Comparison of ENCODE assay signal across 9 cellular contexts in genomic region chr10:26448706-26449435, GRCh38. TPM values are rescaled to one million over a fixed set of nuclear protein-coding genes. Genes with fewer than 3 reads are reported as not detected.
DNase-seq lines count a peak whose midpoint lies in the region; ATAC-seq and TF ChIP-seq lines count a peak whose summit lies in the region.
"Had no signal": no experiment of that assay in that cellular context is flagged by ENCODE, and none has a peak within 500 bp of the region (broad histone marks: within the 10 kb centered on the region; RNA-seq: fewer than 3 reads in every experiment).

No MANE protein-coding gene starts in this region.

- no peak for TF ChIP-seq POLR2A in suprapubic skin (IDR thresholded peaks at IDR 0.05)

- 79% methylated on average over 8 of the region's 8 CpGs for WGBS in suprapubic skin

- no peak overlapping the region for H3K4me3 ChIP-seq in suprapubic skin

- no peaks in the 10 kb centered on the region for H3K9me3 ChIP-seq in suprapubic skin

- TF ChIP-seq EP300 in suprapubic skin (IDR thresholded peaks at IDR 0.05), result no peak

- no peaks in the 10 kb centered on the region for H3K36me3 ChIP-seq in suprapubic skin

- no peaks in the 10 kb centered on the region for H3K27me3 ChIP-seq in suprapubic skin

- H3K4me1 ChIP-seq in suprapubic skin, result no peaks in the 10 kb centered on the region

- TF ChIP-seq CTCF in omental fat pad (IDR thresholded peaks at IDR 0.05) (no peak), suprapubic skin (IDR thresholded peaks at IDR 0.05) (no peak)

- peak; percentile 88 for ATAC-seq in GM21423 (IDR thresholded peaks at IDR 0.05; ENCODE audit: unreplicated experiment)
- peak; percentile 75 for ATAC-seq in HG03575 (IDR thresholded peaks at IDR 0.05; ENCODE audit: extremely low read depth, insufficient number of reproducible peaks, low FRiP score, unreplicated experiment)
- ATAC-seq in omental fat pad (ENCODE audit: low FRiP score), result no peak

- no peak overlapping the region for H3K27ac ChIP-seq in suprapubic skin

- DNase-seq in Daoy (ENCODE audit: low read depth) (peak; percentile 3), NCI-H2196 treated with DMSO at 0.1 percent for 48 hours (lab: John Stamatoyannopoulos, UW; ENCODE audit: unreplicated experiment) (no peak), omental fat pad (ENCODE audit: low spot score) (no peak), suprapubic skin (ENCODE audit: low spot score in 2 of 2) (no peak)
- peak; percentile 32 to 49 for DNase-seq in activated T-helper 1 cell treated with anti-CD3 and anti-CD28 coated beads, Interleukin-2, amount 50 U/mL, for 16 hours (ENCODE audit: low read depth in 1 of 2, low spot score in 1 of 2)
- peak; percentile 33 for DNase-seq in stimulated activated naive CD4-positive, alpha-beta T cell treated with Interleukin-2 at 50 U/mL for 16 hours (lab: John Stamatoyannopoulos, UW)

RNA-seq across cellular contexts. Expression of gene APBB1IP, which starts 10.7 kb away (rescaled TPM):
- not detected in 2 replicates for total RNA-seq in Daoy (2014; rRNA removed; shearing (Covaris generic))
- total RNA-seq in omental fat pad, result 10 to 100 TPM in 3 of 4 donors, 1 to 10 TPM in 1; 8.5 to 23.5 (median 20.5) TPM
- 1 to 10 TPM; 1.0 to 4.5 (median 2.7) TPM for total RNA-seq in suprapubic skin
- total RNA-seq: pulmonary artery endothelial cell had no signal

Comparison
In these comparisons a context has a peak if more than half of its experiments do, and no peak if none do; other contexts are left out.
1. DNase-seq: peak in Daoy (single experiment), activated T-helper 1 cell treated with anti-CD3 and anti-CD28 coated beads, Interleukin-2, amount 50 U/mL, for 16 hours (2 of 2) and stimulated activated naive CD4-positive, alpha-beta T cell treated with Interleukin-2 at 50 U/mL for 16 hours (single experiment); none in NCI-H2196 treated with DMSO at 0.1 percent for 48 hours (single experiment), omental fat pad (single experiment) and suprapubic skin (0 of 2).